Comparison of ENCODE assay signal across 1 cellular context in the genomic region with DNA sequence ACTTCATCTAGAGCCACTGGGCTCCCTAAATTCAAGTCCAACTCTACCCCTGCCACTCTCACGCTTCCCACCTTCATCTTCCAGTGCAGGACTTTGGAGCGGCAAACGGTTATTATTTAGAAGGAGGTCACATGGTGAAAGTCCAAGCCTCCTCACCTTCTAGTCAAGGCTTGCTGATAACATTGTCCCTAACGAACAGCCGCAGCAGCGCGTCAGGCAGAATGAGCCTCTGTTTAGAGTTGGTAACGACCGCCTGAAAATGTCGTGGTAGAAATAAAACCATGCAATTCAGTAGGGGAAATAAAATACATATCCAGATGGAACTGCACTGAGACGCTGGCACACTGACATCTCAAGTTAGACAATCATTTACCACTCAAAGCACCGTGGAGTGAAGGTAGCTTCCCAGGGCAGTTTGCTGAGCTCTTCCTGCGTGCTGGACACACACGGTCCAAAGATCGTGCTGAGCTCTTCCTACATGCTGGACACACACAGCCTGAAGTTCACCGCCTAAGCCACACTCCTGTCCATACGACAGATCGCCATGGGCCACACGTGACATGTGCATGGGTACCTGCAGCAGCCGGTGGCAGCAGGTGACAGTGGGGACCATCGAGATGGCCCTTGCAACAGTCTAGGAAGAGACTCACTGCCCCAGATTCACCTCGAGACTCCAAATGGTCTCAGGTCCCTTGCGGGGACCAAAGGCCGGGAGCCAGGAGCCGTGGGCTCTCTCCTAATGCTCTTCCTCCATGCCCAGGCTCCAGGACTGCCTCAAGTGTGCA.
TF ChIP-seq lines count a peak whose summit lies in the region.

No MANE protein-coding gene starts in this region.

TF ChIP-seq in HepG2, 621 proteins besides CTCF, POLR2A, EP300 and RAD21 (continued from another document and continues in another):
- TF ChIP-seq, protein P1, sequence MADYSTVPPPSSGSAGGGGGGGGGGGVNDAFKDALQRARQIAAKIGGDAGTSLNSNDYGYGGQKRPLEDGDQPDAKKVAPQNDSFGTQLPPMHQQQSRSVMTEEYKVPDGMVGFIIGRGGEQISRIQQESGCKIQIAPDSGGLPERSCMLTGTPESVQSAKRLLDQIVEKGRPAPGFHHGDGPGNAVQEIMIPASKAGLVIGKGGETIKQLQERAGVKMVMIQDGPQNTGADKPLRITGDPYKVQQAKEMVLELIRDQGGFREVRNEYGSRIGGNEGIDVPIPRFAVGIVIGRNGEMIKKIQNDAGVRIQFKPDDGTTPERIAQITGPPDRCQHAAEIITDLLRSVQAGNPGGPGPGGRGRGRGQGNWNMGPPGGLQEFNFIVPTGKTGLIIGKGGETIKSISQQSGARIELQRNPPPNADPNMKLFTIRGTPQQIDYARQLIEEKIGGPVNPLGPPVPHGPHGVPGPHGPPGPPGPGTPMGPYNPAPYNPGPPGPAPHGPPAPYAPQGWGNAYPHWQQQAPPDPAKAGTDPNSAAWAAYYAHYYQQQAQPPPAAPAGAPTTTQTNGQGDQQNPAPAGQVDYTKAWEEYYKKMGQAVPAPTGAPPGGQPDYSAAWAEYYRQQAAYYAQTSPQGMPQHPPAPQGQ (CRISPR knock-in tag; IDR thresholded peaks at IDR 0.05; ENCODE audit: borderline replicate concordance): no peak
- TF ChIP-seq MIER3 (CRISPR knock-in tag; IDR thresholded peaks at IDR 0.05; ENCODE audit: borderline replicate concordance) (no peak), NFKBIZ (CRISPR knock-in tag; IDR thresholded peaks at IDR 0.05) (no peak), HOXA9 (CRISPR knock-in tag; IDR thresholded peaks at IDR 0.05; ENCODE audit: borderline replicate concordance) (0 out of 2 replicates have a peak, but pooled peaks have one; percentile 47), KDM4B (CRISPR knock-in tag; IDR thresholded peaks at IDR 0.05) (no peak), ZNF460 (CRISPR knock-in tag; IDR thresholded peaks at IDR 0.05; ENCODE audit: borderline replicate concordance) (no peak), ZNF652 (CRISPR knock-in tag; IDR thresholded peaks at IDR 0.05; ENCODE audit: borderline replicate concordance, low read depth) (no peak), HIVEP1 (CRISPR knock-in tag; IDR thresholded peaks at IDR 0.05) (no peak; the same call in 1 of the 2 replicates), SAP130 (CRISPR knock-in tag; IDR thresholded peaks at IDR 0.05; ENCODE audit: low read depth) (peak; percentile 86), ATM (IDR thresholded peaks at IDR 0.05; ENCODE audit: borderline replicate concordance) (no peak), ETV6 (CRISPR knock-in tag; conservative IDR thresholded peaks at IDR 0.05) (no peak), ZNF431 (CRISPR knock-in tag; IDR thresholded peaks at IDR 0.05; ENCODE audit: borderline replicate concordance, low read depth) (peak; percentile 87; the same call in 1 of the 2 replicates), SMAD1 (CRISPR knock-in tag; IDR thresholded peaks at IDR 0.05; ENCODE audit: borderline replicate concordance, low read depth) (no peak), NR2F2 (IDR thresholded peaks at IDR 0.05; ENCODE audit: borderline replicate concordance, low read depth) (peak; percentile 37; the same call in 1 of the 2 replicates), ZNF235 (CRISPR knock-in tag; IDR thresholded peaks at IDR 0.05; ENCODE audit: borderline replicate concordance) (no peak; the same call in 1 of the 2 replicates), ZNF703 (CRISPR knock-in tag; IDR thresholded peaks at IDR 0.05; ENCODE audit: borderline replicate concordance) (no peak), ZNF768 (CRISPR knock-in tag; IDR thresholded peaks at IDR 0.05) (no peak)
- TF ChIP-seq, protein P2, sequence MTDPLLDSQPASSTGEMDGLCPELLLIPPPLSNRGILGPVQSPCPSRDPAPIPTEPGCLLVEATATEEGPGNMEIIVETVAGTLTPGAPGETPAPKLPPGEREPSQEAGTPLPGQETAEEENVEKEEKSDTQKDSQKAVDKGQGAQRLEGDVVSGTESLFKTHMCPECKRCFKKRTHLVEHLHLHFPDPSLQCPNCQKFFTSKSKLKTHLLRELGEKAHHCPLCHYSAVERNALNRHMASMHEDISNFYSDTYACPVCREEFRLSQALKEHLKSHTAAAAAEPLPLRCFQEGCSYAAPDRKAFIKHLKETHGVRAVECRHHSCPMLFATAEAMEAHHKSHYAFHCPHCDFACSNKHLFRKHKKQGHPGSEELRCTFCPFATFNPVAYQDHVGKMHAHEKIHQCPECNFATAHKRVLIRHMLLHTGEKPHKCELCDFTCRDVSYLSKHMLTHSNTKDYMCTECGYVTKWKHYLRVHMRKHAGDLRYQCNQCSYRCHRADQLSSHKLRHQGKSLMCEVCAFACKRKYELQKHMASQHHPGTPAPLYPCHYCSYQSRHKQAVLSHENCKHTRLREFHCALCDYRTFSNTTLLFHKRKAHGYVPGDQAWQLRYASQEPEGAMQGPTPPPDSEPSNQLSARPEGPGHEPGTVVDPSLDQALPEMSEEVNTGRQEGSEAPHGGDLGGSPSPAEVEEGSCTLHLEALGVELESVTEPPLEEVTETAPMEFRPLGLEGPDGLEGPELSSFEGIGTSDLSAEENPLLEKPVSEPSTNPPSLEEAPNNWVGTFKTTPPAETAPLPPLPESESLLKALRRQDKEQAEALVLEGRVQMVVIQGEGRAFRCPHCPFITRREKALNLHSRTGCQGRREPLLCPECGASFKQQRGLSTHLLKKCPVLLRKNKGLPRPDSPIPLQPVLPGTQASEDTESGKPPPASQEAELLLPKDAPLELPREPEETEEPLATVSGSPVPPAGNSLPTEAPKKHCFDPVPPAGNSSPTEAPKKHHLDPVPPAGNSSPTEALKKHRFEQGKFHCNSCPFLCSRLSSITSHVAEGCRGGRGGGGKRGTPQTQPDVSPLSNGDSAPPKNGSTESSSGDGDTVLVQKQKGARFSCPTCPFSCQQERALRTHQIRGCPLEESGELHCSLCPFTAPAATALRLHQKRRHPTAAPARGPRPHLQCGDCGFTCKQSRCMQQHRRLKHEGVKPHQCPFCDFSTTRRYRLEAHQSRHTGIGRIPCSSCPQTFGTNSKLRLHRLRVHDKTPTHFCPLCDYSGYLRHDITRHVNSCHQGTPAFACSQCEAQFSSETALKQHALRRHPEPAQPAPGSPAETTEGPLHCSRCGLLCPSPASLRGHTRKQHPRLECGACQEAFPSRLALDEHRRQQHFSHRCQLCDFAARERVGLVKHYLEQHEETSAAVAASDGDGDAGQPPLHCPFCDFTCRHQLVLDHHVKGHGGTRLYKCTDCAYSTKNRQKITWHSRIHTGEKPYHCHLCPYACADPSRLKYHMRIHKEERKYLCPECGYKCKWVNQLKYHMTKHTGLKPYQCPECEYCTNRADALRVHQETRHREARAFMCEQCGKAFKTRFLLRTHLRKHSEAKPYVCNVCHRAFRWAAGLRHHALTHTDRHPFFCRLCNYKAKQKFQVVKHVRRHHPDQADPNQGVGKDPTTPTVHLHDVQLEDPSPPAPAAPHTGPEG (CRISPR knock-in tag; IDR thresholded peaks at IDR 0.05): no peak
- TF ChIP-seq, protein P3, sequence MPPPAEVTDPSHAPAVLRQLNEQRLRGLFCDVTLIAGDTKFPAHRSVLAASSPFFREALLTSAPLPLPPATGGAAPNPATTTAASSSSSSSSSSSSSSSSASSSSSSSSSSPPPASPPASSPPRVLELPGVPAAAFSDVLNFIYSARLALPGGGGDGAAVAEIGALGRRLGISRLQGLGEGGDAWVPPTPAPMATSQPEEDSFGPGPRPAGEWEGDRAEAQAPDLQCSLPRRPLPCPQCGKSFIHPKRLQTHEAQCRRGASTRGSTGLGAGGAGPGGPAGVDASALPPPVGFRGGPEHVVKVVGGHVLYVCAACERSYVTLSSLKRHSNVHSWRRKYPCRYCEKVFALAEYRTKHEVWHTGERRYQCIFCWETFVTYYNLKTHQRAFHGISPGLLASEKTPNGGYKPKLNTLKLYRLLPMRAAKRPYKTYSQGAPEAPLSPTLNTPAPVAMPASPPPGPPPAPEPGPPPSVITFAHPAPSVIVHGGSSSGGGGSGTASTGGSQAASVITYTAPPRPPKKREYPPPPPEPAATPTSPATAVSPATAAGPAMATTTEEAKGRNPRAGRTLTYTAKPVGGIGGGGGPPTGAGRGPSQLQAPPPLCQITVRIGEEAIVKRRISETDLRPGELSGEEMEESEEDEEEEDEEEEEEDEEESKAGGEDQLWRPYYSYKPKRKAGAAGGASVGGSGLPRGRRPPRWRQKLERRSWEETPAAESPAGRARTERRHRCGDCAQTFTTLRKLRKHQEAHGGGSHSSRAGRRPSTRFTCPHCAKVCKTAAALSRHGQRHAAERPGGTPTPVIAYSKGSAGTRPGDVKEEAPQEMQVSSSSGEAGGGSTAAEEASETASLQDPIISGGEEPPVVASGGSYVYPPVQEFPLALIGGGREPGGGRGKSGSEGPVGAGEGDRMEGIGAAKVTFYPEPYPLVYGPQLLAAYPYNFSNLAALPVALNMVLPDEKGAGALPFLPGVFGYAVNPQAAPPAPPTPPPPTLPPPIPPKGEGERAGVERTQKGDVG (CRISPR knock-in tag; IDR thresholded peaks at IDR 0.05; ENCODE audit: borderline replicate concordance): 0 out of 2 replicates have a peak, but pooled peaks have one; percentile 66
- TF ChIP-seq, protein P4, sequence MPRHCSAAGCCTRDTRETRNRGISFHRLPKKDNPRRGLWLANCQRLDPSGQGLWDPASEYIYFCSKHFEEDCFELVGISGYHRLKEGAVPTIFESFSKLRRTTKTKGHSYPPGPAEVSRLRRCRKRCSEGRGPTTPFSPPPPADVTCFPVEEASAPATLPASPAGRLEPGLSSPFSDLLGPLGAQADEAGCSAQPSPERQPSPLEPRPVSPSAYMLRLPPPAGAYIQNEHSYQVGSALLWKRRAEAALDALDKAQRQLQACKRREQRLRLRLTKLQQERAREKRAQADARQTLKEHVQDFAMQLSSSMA (CRISPR knock-in tag; IDR thresholded peaks at IDR 0.05): peak; percentile 58; the same call in 1 of the 2 replicates
- TF ChIP-seq, protein P5, sequence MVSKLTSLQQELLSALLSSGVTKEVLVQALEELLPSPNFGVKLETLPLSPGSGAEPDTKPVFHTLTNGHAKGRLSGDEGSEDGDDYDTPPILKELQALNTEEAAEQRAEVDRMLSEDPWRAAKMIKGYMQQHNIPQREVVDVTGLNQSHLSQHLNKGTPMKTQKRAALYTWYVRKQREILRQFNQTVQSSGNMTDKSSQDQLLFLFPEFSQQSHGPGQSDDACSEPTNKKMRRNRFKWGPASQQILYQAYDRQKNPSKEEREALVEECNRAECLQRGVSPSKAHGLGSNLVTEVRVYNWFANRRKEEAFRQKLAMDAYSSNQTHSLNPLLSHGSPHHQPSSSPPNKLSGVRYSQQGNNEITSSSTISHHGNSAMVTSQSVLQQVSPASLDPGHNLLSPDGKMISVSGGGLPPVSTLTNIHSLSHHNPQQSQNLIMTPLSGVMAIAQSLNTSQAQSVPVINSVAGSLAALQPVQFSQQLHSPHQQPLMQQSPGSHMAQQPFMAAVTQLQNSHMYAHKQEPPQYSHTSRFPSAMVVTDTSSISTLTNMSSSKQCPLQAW (CRISPR knock-in tag; IDR thresholded peaks at IDR 0.05): peak; percentile 87
- TF ChIP-seq, protein P6, sequence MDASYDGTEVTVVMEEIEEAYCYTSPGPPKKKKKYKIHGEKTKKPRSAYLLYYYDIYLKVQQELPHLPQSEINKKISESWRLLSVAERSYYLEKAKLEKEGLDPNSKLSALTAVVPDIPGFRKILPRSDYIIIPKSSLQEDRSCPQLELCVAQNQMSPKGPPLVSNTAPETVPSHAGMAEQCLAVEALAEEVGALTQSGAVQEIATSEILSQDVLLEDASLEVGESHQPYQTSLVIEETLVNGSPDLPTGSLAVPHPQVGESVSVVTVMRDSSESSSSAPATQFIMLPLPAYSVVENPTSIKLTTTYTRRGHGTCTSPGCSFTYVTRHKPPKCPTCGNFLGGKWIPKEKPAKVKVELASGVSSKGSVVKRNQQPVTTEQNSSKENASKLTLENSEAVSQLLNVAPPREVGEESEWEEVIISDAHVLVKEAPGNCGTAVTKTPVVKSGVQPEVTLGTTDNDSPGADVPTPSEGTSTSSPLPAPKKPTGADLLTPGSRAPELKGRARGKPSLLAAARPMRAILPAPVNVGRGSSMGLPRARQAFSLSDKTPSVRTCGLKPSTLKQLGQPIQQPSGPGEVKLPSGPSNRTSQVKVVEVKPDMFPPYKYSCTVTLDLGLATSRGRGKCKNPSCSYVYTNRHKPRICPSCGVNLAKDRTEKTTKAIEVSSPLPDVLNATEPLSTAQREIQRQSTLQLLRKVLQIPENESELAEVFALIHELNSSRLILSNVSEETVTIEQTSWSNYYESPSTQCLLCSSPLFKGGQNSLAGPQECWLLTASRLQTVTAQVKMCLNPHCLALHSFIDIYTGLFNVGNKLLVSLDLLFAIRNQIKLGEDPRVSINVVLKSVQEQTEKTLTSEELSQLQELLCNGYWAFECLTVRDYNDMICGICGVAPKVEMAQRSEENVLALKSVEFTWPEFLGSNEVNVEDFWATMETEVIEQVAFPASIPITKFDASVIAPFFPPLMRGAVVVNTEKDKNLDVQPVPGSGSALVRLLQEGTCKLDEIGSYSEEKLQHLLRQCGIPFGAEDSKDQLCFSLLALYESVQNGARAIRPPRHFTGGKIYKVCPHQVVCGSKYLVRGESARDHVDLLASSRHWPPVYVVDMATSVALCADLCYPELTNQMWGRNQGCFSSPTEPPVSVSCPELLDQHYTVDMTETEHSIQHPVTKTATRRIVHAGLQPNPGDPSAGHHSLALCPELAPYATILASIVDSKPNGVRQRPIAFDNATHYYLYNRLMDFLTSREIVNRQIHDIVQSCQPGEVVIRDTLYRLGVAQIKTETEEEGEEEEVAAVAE (CRISPR knock-in tag; IDR thresholded peaks at IDR 0.05; ENCODE audit: borderline replicate concordance): no peak
- TF ChIP-seq, protein P7, sequence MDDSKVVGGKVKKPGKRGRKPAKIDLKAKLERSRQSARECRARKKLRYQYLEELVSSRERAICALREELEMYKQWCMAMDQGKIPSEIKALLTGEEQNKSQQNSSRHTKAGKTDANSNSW (CRISPR knock-in tag; IDR thresholded peaks at IDR 0.05; ENCODE audit: borderline replicate concordance): no peak
- TF ChIP-seq, protein P8, sequence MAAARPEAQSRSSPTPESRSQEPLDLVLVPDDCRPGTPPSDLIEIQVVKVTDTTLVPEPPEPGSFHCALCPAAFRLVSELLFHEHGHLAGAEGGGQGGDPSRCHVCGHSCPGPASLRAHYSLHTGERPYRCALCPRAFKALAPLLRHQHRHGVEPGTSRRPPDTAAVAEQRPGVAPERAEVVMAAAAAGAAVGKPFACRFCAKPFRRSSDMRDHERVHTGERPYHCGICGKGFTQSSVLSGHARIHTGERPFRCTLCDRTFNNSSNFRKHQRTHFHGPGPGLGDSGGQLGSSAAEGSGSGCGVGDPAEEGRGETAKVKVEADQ (CRISPR knock-in tag; IDR thresholded peaks at IDR 0.05; ENCODE audit: borderline replicate concordance): 0 out of 2 replicates have a peak, but pooled peaks have one; percentile 69
